Comparison of ENCODE assay signal across 17 cellular contexts in the genomic region with DNA sequence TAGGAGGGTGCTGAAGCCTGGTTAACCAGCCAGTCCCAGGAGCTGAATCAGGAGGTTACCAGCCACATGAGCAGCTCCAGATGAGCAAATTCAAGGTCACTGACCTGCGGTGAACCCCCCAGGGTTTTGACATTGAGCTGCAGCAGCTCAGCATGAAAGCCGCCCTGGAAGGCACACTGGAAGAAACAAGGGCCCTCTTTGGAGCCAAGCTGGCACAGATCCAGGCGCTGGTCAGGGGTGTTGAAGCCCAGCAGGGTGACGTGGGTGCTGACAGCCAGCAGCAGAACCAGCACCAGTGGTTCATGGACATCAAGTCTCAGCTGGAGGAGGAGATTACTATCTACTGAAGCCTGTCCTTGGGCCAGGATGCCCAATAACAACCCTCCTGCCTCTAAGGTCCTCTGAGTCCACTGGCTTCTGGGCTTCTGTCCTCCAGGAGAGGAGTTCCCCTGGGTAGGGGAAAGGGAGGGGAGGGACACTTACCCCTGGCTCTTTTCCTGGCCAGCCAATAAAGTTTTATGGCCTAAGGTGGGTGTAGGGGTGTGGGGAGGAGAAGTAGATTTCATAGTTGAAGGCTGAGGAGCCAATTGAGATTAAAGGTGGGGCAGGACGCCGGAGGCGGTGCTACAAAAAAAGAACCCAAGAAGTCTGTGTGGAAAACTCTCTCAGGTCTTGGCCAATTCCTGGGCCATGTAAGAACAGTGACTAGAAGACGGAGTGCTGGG. TPM values are rescaled to one million over a fixed set of nuclear protein-coding genes. Genes with fewer than 3 reads are reported as not detected.
DNase-seq lines count a peak whose midpoint lies in the region; ATAC-seq, FAIRE-seq and TF ChIP-seq lines count a peak whose summit lies in the region.
"Had no signal": no experiment of that assay in that cellular context is flagged by ENCODE, and none has a peak within 500 bp of the region (broad histone marks: within the 10 kb centered on the region; RNA-seq: fewer than 3 reads in every experiment).

No MANE protein-coding gene starts in this region.

- TF ChIP-seq EP300 in Ishikawa (IDR thresholded peaks at IDR 0.05; ENCODE audit: borderline replicate concordance), result peak; percentile 72
- no peak for TF ChIP-seq EP300 in K562 (IDR thresholded peaks at IDR 0.05; ENCODE audit: low read length)

- CTCF ChIA-PET in K562 (lab: Yijun Ruan, JAX; ENCODE audit: low intra/inter-chr PET ratio), result no interaction called here

- ATAC-seq in K562 (no peak), left ventricle myocardium superior (peak; percentile 92), sciatic nerve (peak; percentile 15), HG02840 (IDR thresholded peaks at IDR 0.05; ENCODE audit: low FRiP score, unreplicated experiment) (no peak), HG02571 (IDR thresholded peaks at IDR 0.05; ENCODE audit: unreplicated experiment) (no peak), HG02938 (IDR thresholded peaks at IDR 0.05; ENCODE audit: unreplicated experiment) (no peak)
- ATAC-seq: activated T-helper 17 cell treated with anti-CD3 and anti-CD28 coated beads, Interleukin-2, amount 50 U/mL, for 72 hours; T-helper 17 cell; WTC11 had no signal

- FAIRE-seq in K562 (lab: Jason Lieb, UNC), result no peak
- FAIRE-seq: GM12892 had no signal

- H3K27ac ChIP-seq in K562 (ENCODE audit: extremely low read depth, low read depth, low read length), result no peak overlapping the region
- H3K27ac ChIP-seq: skin epidermis had no signal

- DNase-seq in K562 (ENCODE audit: extremely low read depth in 1 of 4, low spot score in 3 of 4) (no peak), left ventricle myocardium superior (peak; percentile 83), sciatic nerve (ENCODE audit: low spot score) (peak; percentile 68)
- DNase-seq: central memory CD4-positive, alpha-beta T cell; NCI-H446; SHP77 treated with DMSO at 0.1 percent for 48 hours; stimulated activated CD4-positive, alpha-beta T cell treated with anti-CD3 and anti-CD28 coated beads, Interleukin-4, amount 100 ng/mL, for 1 hour; T-helper 17 cell had no signal

- BruUV-seq in K562 (replicated peaks; lab: Mats Ljungman, UMichigan), result no TSS peak

- in situ Hi-C loops in K562 (cut with MboI), result no loop called here

- H3K9ac ChIP-seq in K562 (ENCODE audit: insufficient read depth in 1 of 2, low read depth in 2 of 2, low read length in 2 of 2), result no peak overlapping the region

- no peaks in the 10 kb centered on the region for H3K79me2 ChIP-seq in K562 (ENCODE audit: control insufficient read depth, insufficient read depth, low read length)

- TF ChIP-seq RAD21 in Ishikawa (IDR thresholded peaks at IDR 0.05; ENCODE audit: low read depth) (no peak), K562 (CRISPR knock-in tag; conservative IDR thresholded peaks at IDR 0.05 in 1 of 2, IDR thresholded peaks at IDR 0.05 in 1 of 2) (no peak)

- no peak overlapping the region for H2AFZ ChIP-seq in K562 (ENCODE audit: low read depth, low read length)

- peaks cover 2 to 8% of the 10 kb centered on the region in 2 experiments; a peak in 3 of 5 replicates for H3K27me3 ChIP-seq in K562 (ENCODE audit: control insufficient read depth in 2 of 2, insufficient read depth in 2 of 2, low read length in 2 of 2)

- no peaks in the 10 kb centered on the region for H3K36me3 ChIP-seq in K562 (ENCODE audit: control insufficient read depth, insufficient read depth, low read length)

- H3K4me3 ChIP-seq in K562, result no peak overlapping the region
- H3K4me3 ChIP-seq: skin epidermis had no signal

- no peak for TF ChIP-seq POLR2A in K562 (conservative IDR thresholded peaks at IDR 0.05)

- intact Hi-C loops in K562 (cut with micrococcal nuclease), result no loop called here
- intact Hi-C loops in left ventricle myocardium superior (cut with micrococcal nuclease), result no loop called here
- intact Hi-C loops in sciatic nerve (cut with DNase I), result no loop called here

- no peaks in the 10 kb centered on the region for H4K20me1 ChIP-seq in K562 (replicated peaks; ENCODE audit: control insufficient read depth, insufficient read depth, low read length)

- no peaks in the 10 kb centered on the region for H3K9me3 ChIP-seq in K562 (replicated peaks; ENCODE audit: control insufficient read depth, insufficient read depth, low read depth, low read length)

- no peaks in the 10 kb centered on the region for H3K9me1 ChIP-seq in K562 (ENCODE audit: control insufficient read depth, insufficient read depth, low read length)

- H3K4me1 ChIP-seq in K562 (replicated peaks in 1 of 2; ENCODE audit: control insufficient read depth in 2 of 2, insufficient read depth in 2 of 2, low read length in 2 of 2), result no peaks in the 10 kb centered on the region

- H3K4me2 ChIP-seq in K562 (ENCODE audit: insufficient read depth, low read length), result no peak overlapping the region

- POLR2A ChIA-PET in K562 (lab: Yijun Ruan, JAX), result interaction anchor here (0.8 kb wide), 1 partner anchor 12 kb away, joined by 3 read pairs; no protein-coding TSS in a partner anchor

- TF ChIP-seq CTCF in K562 (IDR thresholded peaks at IDR 0.05 in 2 of 3, conservative IDR thresholded peaks at IDR 0.05 in 1 of 3; ENCODE audit: insufficient read depth in 2 of 3, low read depth in 1 of 3, low read length in 3 of 3), result no peak

- 6% methylated on average over 8 of the region's 8 CpGs for WGBS in K562 (ENCODE audit: insufficient coverage, low coverage, missing lambda C conversion rate)

TF ChIP-seq in Ishikawa, 13 proteins besides CTCF, POLR2A, EP300 and RAD21 (continues in another document):
- peak; percentile 55; the same call in 1 of the 2 replicates for TF ChIP-seq FOXM1 (IDR thresholded peaks at IDR 0.05; ENCODE audit: borderline replicate concordance, low read depth)
- TF ChIP-seq TCF12 (IDR thresholded peaks at IDR 0.05; ENCODE audit: low read depth), result peak; percentile 83
- TF ChIP-seq, protein P1, sequence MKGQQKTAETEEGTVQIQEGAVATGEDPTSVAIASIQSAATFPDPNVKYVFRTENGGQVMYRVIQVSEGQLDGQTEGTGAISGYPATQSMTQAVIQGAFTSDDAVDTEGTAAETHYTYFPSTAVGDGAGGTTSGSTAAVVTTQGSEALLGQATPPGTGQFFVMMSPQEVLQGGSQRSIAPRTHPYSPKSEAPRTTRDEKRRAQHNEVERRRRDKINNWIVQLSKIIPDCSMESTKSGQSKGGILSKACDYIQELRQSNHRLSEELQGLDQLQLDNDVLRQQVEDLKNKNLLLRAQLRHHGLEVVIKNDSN (IDR thresholded peaks at IDR 0.05), result peak; percentile 37
- no peak for TF ChIP-seq CREB1 (IDR thresholded peaks at IDR 0.05; ENCODE audit: low read depth)
- peak; percentile 44 for TF ChIP-seq CEBPB (IDR thresholded peaks at IDR 0.05)
- TF ChIP-seq, protein P2, sequence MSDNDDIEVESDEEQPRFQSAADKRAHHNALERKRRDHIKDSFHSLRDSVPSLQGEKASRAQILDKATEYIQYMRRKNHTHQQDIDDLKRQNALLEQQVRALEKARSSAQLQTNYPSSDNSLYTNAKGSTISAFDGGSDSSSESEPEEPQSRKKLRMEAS (IDR thresholded peaks at IDR 0.05), result peak; percentile 53
- TF ChIP-seq ZBTB7A (IDR thresholded peaks at IDR 0.05; ENCODE audit: low read depth), result 0 out of 2 replicates have a peak, but pooled peaks have one; percentile 46
- no peak for TF ChIP-seq TAF1 (IDR thresholded peaks at IDR 0.05; ENCODE audit: low read depth)
- TF ChIP-seq YY1 (IDR thresholded peaks at IDR 0.05; ENCODE audit: low read depth), result no peak
- TF ChIP-seq NFIC (IDR thresholded peaks at IDR 0.05), result peak; percentile 96

TF ChIP-seq in K562, 482 proteins besides CTCF, POLR2A, EP300 and RAD21:
- TF ChIP-seq NFIC (IDR thresholded peaks at IDR 0.05), result peak; percentile 62
- TF ChIP-seq NR1H2 (CRISPR knock-in tag; IDR thresholded peaks at IDR 0.05), result no peak

RNA-seq across cellular contexts. Expression of a gene that starts 29.4 kb away (rescaled TPM):
- total RNA-seq in K562 (2011; cell fraction: chromatin; rRNA removed; ENCODE audit: low replicate concordance), result not detected in 2 replicates
- not detected in 2 replicates for total RNA-seq in K562 (2011; cell fraction: nucleolus; rRNA removed)
- 0.29 TPM in 1 of 2 replicates, not detected in the other for total RNA-seq in K562 (2011; cell fraction: nucleoplasm; rRNA removed)
- total RNA-seq in K562 (2014; rRNA removed), result 0.12 TPM in 1 of 2 replicates, not detected in the other
- total RNA-seq in K562 (2014; rRNA removed; fragmentation: Illumina TruSeq; extraction: Trizol), result not detected in 2 replicates
- total RNA-seq in K562 (2015; rRNA removed; fragmentation: Illumina TruSeq; extraction: Trizol), result not detected in 2 replicates
- total RNA-seq in K562 (2021), result not detected in 2 replicates
- polyA plus RNA-seq in K562 (2011; rRNA removed), result not detected in 2 replicates
- 0.06 TPM in 1 of 2 replicates, not detected in the other for polyA plus RNA-seq in K562 (2011; cell fraction: cytosol; rRNA removed)
- not detected in 2 replicates for polyA plus RNA-seq in K562 (2011; cell fraction: nucleus; rRNA removed)
- polyA plus RNA-seq in K562 (2012), result not detected in 2 replicates
- polyA plus RNA-seq in K562 (2014; fragmentation: Illumina TruSeq; extraction: Trizol), result not detected in 2 replicates
- polyA plus RNA-seq in K562 (2014; fragmentation: Nextera tagmentation; extraction: Ambion mirVana), result not detected
- 0.20 TPM in 1 of 2 replicates, not detected in the other for polyA plus RNA-seq in K562 (2014; rRNA removed)
- not detected in 2 replicates for polyA minus RNA-seq in K562 (2011; rRNA and poly(A)+ RNA removed)
- not detected in 2 replicates for polyA minus RNA-seq in K562 (2011; cell fraction: cytosol; rRNA and poly(A)+ RNA removed)
- polyA minus RNA-seq in K562 (2011; cell fraction: nucleus; rRNA and poly(A)+ RNA removed), result not detected in 2 replicates
- total RNA-seq in left ventricle myocardium superior, result not detected
- 0.22 TPM for total RNA-seq in sciatic nerve
- total RNA-seq: activated T-helper 17 cell treated with anti-CD3 and anti-CD28 coated beads, Interleukin-2, amount 50 U/mL, for 72 hours; mononuclear cell; T-helper 17 cell had no signal

Comparison
In these comparisons a context has a peak if more than half of its experiments do, and no peak if none do; other contexts are left out.
1. ATAC-seq: peak in left ventricle myocardium superior (single experiment) and sciatic nerve (single experiment); none in K562 (single experiment), HG02840 (single experiment), HG02571 (single experiment) and HG02938 (single experiment).
2. DNase-seq: peak in left ventricle myocardium superior (single experiment) and sciatic nerve (single experiment); none in K562 (0 of 4).